In the genomic region with DNA sequence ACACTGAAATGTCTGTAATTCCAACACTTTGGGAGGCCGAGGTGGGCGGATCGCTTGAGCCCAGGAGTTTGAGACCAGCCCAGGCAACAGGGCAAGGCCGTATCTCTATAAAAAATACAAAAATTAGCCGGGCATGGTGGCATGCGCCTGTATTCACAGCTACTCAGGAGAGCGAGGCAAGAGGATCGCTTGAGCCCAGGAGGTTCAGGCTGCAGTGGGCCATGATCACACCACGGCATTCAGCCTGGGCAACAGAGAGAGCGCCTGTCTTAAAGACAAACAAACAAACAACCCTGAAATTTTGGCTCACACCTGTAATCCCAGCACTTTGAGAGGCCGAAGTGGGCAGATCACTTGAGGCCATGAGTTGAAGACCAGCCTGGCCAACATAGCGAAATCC, we compare ENCODE assay signal across 9 cellular contexts. TPM values are rescaled to one million over a fixed set of nuclear protein-coding genes. Genes with fewer than 3 reads are reported as not detected.
DNase-seq lines count a peak whose midpoint lies in the region; ATAC-seq and TF ChIP-seq lines count a peak whose summit lies in the region.
"Not testable (repeated sequence)": the region's sequence is repeated elsewhere in the genome, so short reads cannot be mapped to it uniquely, and the experiment has no call there.
"Had no signal": no experiment of that assay in that cellular context is flagged by ENCODE, and none has a peak within 500 bp of the region (broad histone marks: within the 10 kb centered on the region; RNA-seq: fewer than 3 reads in every experiment).

No MANE protein-coding gene starts in this region.

- H3K9me3 ChIP-seq in OCI-LY7 (ENCODE audit: low read length); RWPE2 (ENCODE audit: severe bottlenecking); sigmoid colon; uterus: not testable (repeated sequence)

- not testable (repeated sequence) for H3K27me3 ChIP-seq in RWPE2 (ENCODE audit: insufficient read depth, poor library complexity, severe bottlenecking); sigmoid colon; uterus

- intact Hi-C loops in OCI-LY7 (cut with micrococcal nuclease; ENCODE audit: unreplicated experiment); cardiac septum (cut with DNase I): not testable (repeated sequence)
- intact Hi-C loops in sigmoid colon (cut with DNase I) (loop anchor here (5.0 kb wide), 1 partner anchor 73 kb away; no protein-coding TSS in a partner anchor), uterus (cut with DNase I; ENCODE audit: low total_unique reads) (loop anchor here (10.0 kb wide), 1 partner anchor 71 kb away; no protein-coding TSS in a partner anchor)

- not testable (repeated sequence) for H3K36me3 Mint-ChIP-seq in chondrocyte (ENCODE audit: low read depth); nephron progenitor cell (ENCODE audit: low read depth); stimulated activated naive B cell treated with anti-CD40 and anti-IgM and Interleukin-4, amounts not matched to agents 10 μg/mL and 1 μg/mL and 100 μg/mL, for 72 hours

- BruUV-seq in OCI-LY7 (replicated peaks; lab: Mats Ljungman, UMichigan) = not testable (repeated sequence)

- not testable (repeated sequence) for H3K4me1 Mint-ChIP-seq in chondrocyte (ENCODE audit: low read depth)
- peaks cover 58% of the 10 kb centered on the region for H3K4me1 Mint-ChIP-seq in nephron progenitor cell
- peaks cover 18 to 29% of the 10 kb centered on the region in 2 donors for H3K4me1 Mint-ChIP-seq in stimulated activated naive B cell treated with anti-CD40 and anti-IgM and Interleukin-4, amounts not matched to agents 10 μg/mL and 1 μg/mL and 100 μg/mL, for 72 hours

- not testable (repeated sequence) for TF ChIP-seq CTCF in OCI-LY7 (conservative IDR thresholded peaks at IDR 0.05; ENCODE audit: low read length); RWPE2 (IDR thresholded peaks at IDR 0.05; ENCODE audit: poor library complexity, severe bottlenecking); chondrocyte (IDR thresholded peaks at IDR 0.05); nephron progenitor cell (IDR thresholded peaks at IDR 0.05); sigmoid colon (IDR thresholded peaks at IDR 0.05); uterus (IDR thresholded peaks at IDR 0.05)

- DNase-seq in OCI-LY7 (ENCODE audit: low spot score); chondrocyte (ENCODE audit: low spot score); nephron progenitor cell; stimulated activated naive B cell treated with anti-CD40 and anti-IgM and Interleukin-4, amounts not matched to agents 10 μg/mL and 1 μg/mL and 100 μg/mL, for 72 hours; uterus: not testable (repeated sequence)
- DNase-seq in RWPE2 (ENCODE audit: low spot score) (peak; percentile 62), cardiac septum (ENCODE audit: low spot score) (peak; percentile 29), sigmoid colon (peak; percentile 29)

- H3K27me3 Mint-ChIP-seq in chondrocyte (ENCODE audit: low read depth) = peaks cover 41% of the 10 kb centered on the region
- not testable (repeated sequence) for H3K27me3 Mint-ChIP-seq in nephron progenitor cell (ENCODE audit: low read depth, poor library complexity)
- peaks cover 23 to 32% of the 10 kb centered on the region in 2 donors for H3K27me3 Mint-ChIP-seq in stimulated activated naive B cell treated with anti-CD40 and anti-IgM and Interleukin-4, amounts not matched to agents 10 μg/mL and 1 μg/mL and 100 μg/mL, for 72 hours

- H3K4me3 Mint-ChIP-seq in chondrocyte (ENCODE audit: unreplicated experiment); nephron progenitor cell; stimulated activated naive B cell treated with anti-CD40 and anti-IgM and Interleukin-4, amounts not matched to agents 10 μg/mL and 1 μg/mL and 100 μg/mL, for 72 hours: not testable (repeated sequence)

- not testable (repeated sequence) for H3K79me2 ChIP-seq in OCI-LY7 (ENCODE audit: insufficient read depth, low read depth, low read length)

- H3K36me3 ChIP-seq in OCI-LY7 (ENCODE audit: insufficient read depth, low read length); RWPE2 (ENCODE audit: low read depth); sigmoid colon; uterus: not testable (repeated sequence)

- not testable (repeated sequence) for H2AFZ ChIP-seq in OCI-LY7 (ENCODE audit: low read length)

- not testable (repeated sequence) for H3K9me2 ChIP-seq in OCI-LY7 (ENCODE audit: insufficient read depth, low read length)

- H3K4me2 ChIP-seq in OCI-LY7 (ENCODE audit: low read length) = not testable (repeated sequence)

- not testable (repeated sequence) for H3K9me3 Mint-ChIP-seq in chondrocyte (ENCODE audit: low read depth); nephron progenitor cell; stimulated activated naive B cell treated with anti-CD40 and anti-IgM and Interleukin-4, amounts not matched to agents 10 μg/mL and 1 μg/mL and 100 μg/mL, for 72 hours

- POLR2A ChIA-PET in OCI-LY7 (lab: Charles Lee) = not testable (repeated sequence)

- ATAC-seq in RWPE2 (ENCODE audit: low read depth); stimulated activated naive B cell treated with anti-CD40 and anti-IgM and Interleukin-4, amounts not matched to agents 10 μg/mL and 1 μg/mL and 100 μg/mL, for 72 hours (replicated peaks): not testable (repeated sequence)

- H3K27ac Mint-ChIP-seq in chondrocyte (ENCODE audit: unreplicated experiment) (peak overlapping the region; percentile 5), nephron progenitor cell (peak overlapping the region; percentile 2)
- H3K27ac Mint-ChIP-seq in stimulated activated naive B cell treated with anti-CD40 and anti-IgM and Interleukin-4, amounts not matched to agents 10 μg/mL and 1 μg/mL and 100 μg/mL, for 72 hours = peak overlapping the region; percentile 90

- not testable (repeated sequence) for TF ChIP-seq EP300 in sigmoid colon (IDR thresholded peaks at IDR 0.05)

- not testable (repeated sequence) for TF ChIP-seq POLR2A in sigmoid colon (IDR thresholded peaks at IDR 0.05); uterus (IDR thresholded peaks at IDR 0.05)

- not testable (repeated sequence) for H3K4me3 ChIP-seq in OCI-LY7 (ENCODE audit: low read depth, low read length, poor library complexity, severe bottlenecking); RWPE2 (ENCODE audit: severe bottlenecking); sigmoid colon; uterus

- 89 to 92% methylated on average over 12 of the region's 12 CpGs for WGBS in sigmoid colon, 2 donors

- H3K4me1 ChIP-seq in OCI-LY7 (ENCODE audit: insufficient read depth, low read length, poor library complexity, severe bottlenecking) (peaks cover 22% of the 10 kb centered on the region), RWPE2 (ENCODE audit: insufficient read depth, poor library complexity, severe bottlenecking) (peaks cover 12% of the 10 kb centered on the region)
- not testable (repeated sequence) for H3K4me1 ChIP-seq in sigmoid colon, uterus

- CTCF ChIA-PET in OCI-LY7 (lab: Charles Lee; ENCODE audit: unreplicated experiment) = not testable (repeated sequence)

- H3K27ac ChIP-seq in OCI-LY7 (ENCODE audit: low read depth, low read length, poor library complexity, severe bottlenecking) (peak overlapping the region; percentile 59), uterus (peak overlapping the region; percentile 41 to 61)
- not testable (repeated sequence) for H3K27ac ChIP-seq in RWPE2 (ENCODE audit: poor library complexity, severe bottlenecking); sigmoid colon

- not testable (repeated sequence) for H4K20me1 ChIP-seq in OCI-LY7 (ENCODE audit: insufficient read depth, low read length)

RNA-seq across cellular contexts. Expression of a gene that starts 38.7 kb away (rescaled TPM):
- 0.03 TPM in 1 of 2 replicates, not detected in the other for total RNA-seq in OCI-LY7 (2014; rRNA removed; shearing (Covaris generic))
- total RNA-seq in OCI-LY7 (2022) (0.51 TPM in 1 of 2 replicates, not detected in the other), chondrocyte (82.4 to 120 TPM (median 85.7 TPM) in 3 replicates), cardiac septum (39.7 TPM), sigmoid colon (10 to 100 TPM; 14.6 to 63.4 (median 35.7) TPM), uterus (100 to 1,000 TPM in 2 of 4 donors, 10 to 100 TPM in 2; 95.9 to 558 (median 213) TPM)
- 10 to 100 TPM; 18.0 to 70.1 (median 22.2) TPM for polyA plus RNA-seq in sigmoid colon
- total RNA-seq: CD4-positive, CD25-positive, alpha-beta regulatory T cell had no signal

Comparison
In these comparisons a context has a peak if more than half of its experiments do, and no peak if none do; other contexts are left out.
1. H3K27ac Mint-ChIP-seq: peak in every context shown above with its lines; median percentile 90 in stimulated activated naive B cell treated with anti-CD40 and anti-IgM and Interleukin-4, amounts not matched to agents 10 μg/mL and 1 μg/mL and 100 μg/mL, for 72 hours; 5 in chondrocyte; 2 in nephron progenitor cell.
2. RNA of a gene that starts 38.7 kb away (total RNA-seq): 95.9 to 558 TPM in uterus, 82.4 to 120 TPM in chondrocyte, 14.6 to 63.4 TPM in sigmoid colon and 39.7 TPM in cardiac septum (single experiment); 0.03 to 0.51 TPM in OCI-LY7; every median in the first group is over 10 times any median in the second.